In the genomic region with DNA sequence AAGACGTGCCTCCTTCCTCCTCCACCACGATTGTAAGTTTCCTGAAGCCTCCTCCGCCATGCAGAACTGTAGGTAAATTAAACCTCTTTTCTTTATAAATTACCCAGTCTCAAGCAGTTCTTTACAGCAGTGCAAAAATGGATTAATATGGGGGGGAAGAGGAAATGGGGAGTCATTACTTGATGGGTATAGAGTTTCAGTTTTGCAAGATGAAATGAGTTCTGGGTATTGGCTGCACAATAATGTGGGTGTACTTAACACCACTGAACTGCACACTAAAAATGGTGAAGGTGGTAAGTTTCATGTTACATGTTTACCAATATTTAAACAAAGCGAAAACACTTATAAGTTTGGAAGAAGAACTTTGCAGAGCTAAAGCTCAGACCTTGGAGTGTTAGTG, we compare ENCODE assay signal across 14 cellular contexts. TPM values are rescaled to one million over a fixed set of nuclear protein-coding genes. Genes with fewer than 3 reads are reported as not detected.
"Had no signal": no experiment of that assay in that cellular context is flagged by ENCODE, and none has a peak within 500 bp of the region (broad histone marks: within the 10 kb centered on the region; RNA-seq: fewer than 3 reads in every experiment).

No MANE protein-coding gene starts in this region.

- H3K9me3 Mint-ChIP-seq: mesothelial cell of epicardium had no signal

- H3K4me3 ChIP-seq: right atrium auricular region, upper lobe of left lung had no signal

- H3K36me3 ChIP-seq: brain microvascular endothelial cell, right atrium auricular region, upper lobe of left lung had no signal

- H3K4me3 Mint-ChIP-seq: mesothelial cell of epicardium had no signal

- H3K27ac ChIP-seq: brain microvascular endothelial cell, right atrium auricular region had no signal

- H3K9me3 ChIP-seq: right atrium auricular region, upper lobe of left lung had no signal

- H3K36me3 Mint-ChIP-seq: mesothelial cell of epicardium had no signal

- DNase-seq: activated CD4-positive, alpha-beta T cell treated with anti-CD3 and anti-CD28 coated beads, Interleukin-2, amount 50 U/mL, for 48 hours; activated CD4-positive, CD25-positive, alpha-beta regulatory T cell; activated CD8-positive, alpha-beta memory T cell treated with anti-CD3 and anti-CD28 coated beads, Interleukin-2, amount 50 U/mL, for 48 hours; activated effector memory CD4-positive, alpha-beta T cell treated with anti-CD3 and anti-CD28 coated beads, Interleukin-2, amount 50 U/mL, for 16 hours; brain microvascular endothelial cell; small intestine; stimulated activated naive CD4-positive, alpha-beta T cell; upper lobe of left lung had no signal

- H3K27me3 ChIP-seq: brain microvascular endothelial cell, right atrium auricular region, upper lobe of left lung had no signal

- H3K27ac Mint-ChIP-seq: T-helper 1 cell treated with Interleukin-12 subunit alpha and Interleukin-12 subunit beta and Interleukin-4 antibody, amounts not matched to agents 30 μg/mL and 1 μg/mL, for 36 hours had no signal

RNA-seq across cellular contexts. Expression of a gene that starts 53.5 kb away (rescaled TPM):
- total RNA-seq: dermis blood vessel endothelial cell, lower leg skin, mesothelial cell of epicardium, right atrium auricular region, temporal lobe had no signal
